ENCODE assay signal across 9 cellular contexts in genomic region chr12:48001426-48002178, GRCh38. TPM values are rescaled to one million over a fixed set of nuclear protein-coding genes. Genes with fewer than 3 reads are reported as not detected.
DNase-seq lines count a peak whose midpoint lies in the region; ATAC-seq and TF ChIP-seq lines count a peak whose summit lies in the region.
"Had no signal": no experiment of that assay in that cellular context is flagged by ENCODE, and none has a peak within 500 bp of the region (broad histone marks: within the 10 kb centered on the region; RNA-seq: fewer than 3 reads in every experiment).

No MANE protein-coding gene starts in this region.

- H3K36me3 Mint-ChIP-seq in T-cell (no peaks in the 10 kb centered on the region), nephron progenitor cell (ENCODE audit: low read depth) (peaks cover 40% of the 10 kb centered on the region)

- POLR2A ChIA-PET in HCT116 (lab: Charles Lee) (no interaction called here), T-cell (lab: Charles Lee) (interaction anchor here in 1 of 2 donors (0.6 kb wide), 1 partner anchor 1340 kb away, joined by 8 read pairs; no protein-coding TSS in a partner anchor)

- H3K4me3 Mint-ChIP-seq in T-cell: peak overlapping the region; percentile 69 to 85 (median 69)
- peak overlapping the region; percentile 93 for H3K4me3 Mint-ChIP-seq in nephron progenitor cell

- H3K9ac ChIP-seq in HCT116 (ENCODE audit: low read length) (peak overlapping the region; percentile 51), fibroblast of lung (ENCODE audit: insufficient read depth, low read length) (no peak overlapping the region)

- RAD21 ChIA-PET in HCT116 (lab: Charles Lee; ENCODE audit: low non-redundant PET in 1 of 2, low total read pairs in 2 of 2, uncharacterized antibody in 2 of 2, unreplicated experiment in 2 of 2): no interaction called here

- DNase-seq in AG20443 (ENCODE audit: low spot score) (peak; percentile 87), HCT116 (ENCODE audit: low read depth, low spot score) (peak; percentile 4), T-cell (no peak), fibroblast of lung (ENCODE audit: low read depth in 2 of 2) (peak; percentile 24 to 48), nephron progenitor cell (peak; percentile 85), NCI-H1694 treated with DMSO at 0.1 percent for 48 hours (lab: John Stamatoyannopoulos, UW) (no peak), HUDEP-2 (lab: John Stamatoyannopoulos, UW; ENCODE audit: unreplicated experiment in 76 of 76) (no peak), superior temporal gyrus (ENCODE audit: extremely low spot score) (no peak)

- H3K36me3 ChIP-seq in HCT116 (ENCODE audit: control insufficient read depth in 1 of 2, insufficient read depth in 2 of 2, low read length in 2 of 2) (no peaks in the 10 kb centered on the region), fibroblast of lung (ENCODE audit: control insufficient read depth, insufficient read depth, low read length) (no peaks in the 10 kb centered on the region)

- TF ChIP-seq RAD21 in HCT116 (IDR thresholded peaks at IDR 0.05; ENCODE audit: low read depth): no peak

- H3K27me3 ChIP-seq in HCT116 (ENCODE audit: insufficient read depth, low read length) (peaks cover 8% of the 10 kb centered on the region; the same call in 1 of the 2 replicates), fibroblast of lung (ENCODE audit: control insufficient read depth, insufficient read depth, low read length) (peaks cover 70% of the 10 kb centered on the region)

- no peak for TF ChIP-seq POLR2A in HCT116 (IDR thresholded peaks at IDR 0.05; ENCODE audit: borderline replicate concordance, extremely low read depth, insufficient read depth, insufficient read length)

- H3K9me3 ChIP-seq in HCT116 (ENCODE audit: control insufficient read depth in 1 of 2, insufficient read depth in 1 of 2, low read depth in 1 of 2, low read length in 2 of 2) (no peaks in the 10 kb centered on the region), fibroblast of lung (ENCODE audit: control insufficient read depth, insufficient read depth, low read depth, low read length) (no peaks in the 10 kb centered on the region)

- H3K4me1 ChIP-seq in HCT116 (ENCODE audit: control insufficient read depth in 1 of 2, insufficient read depth in 2 of 2, low read length in 2 of 2) (peaks cover 9 to 21% of the 10 kb centered on the region in 2 experiments), fibroblast of lung (ENCODE audit: control insufficient read depth, extremely low read depth, insufficient read depth, low read length) (peaks cover 6% of the 10 kb centered on the region)

- H3K27ac Mint-ChIP-seq in T-cell (no peak overlapping the region), nephron progenitor cell (peak overlapping the region; percentile 97)

- no peak overlapping the region for H3K27ac ChIP-seq in HCT116 (ENCODE audit: low read depth, low read length)
- no peak overlapping the region for H3K27ac ChIP-seq in fibroblast of lung (ENCODE audit: insufficient read depth, low read length)

- H4K20me1 ChIP-seq in HCT116 (ENCODE audit: insufficient read depth): no peaks in the 10 kb centered on the region
- no peaks in the 10 kb centered on the region for H4K20me1 ChIP-seq in fibroblast of lung (ENCODE audit: control insufficient read depth, extremely low read depth, insufficient read depth, low read length)

- BruUV-seq in HCT116 (replicated peaks; lab: Mats Ljungman, UMichigan): no TSS peak

- no peaks in the 10 kb centered on the region for H3K9me3 Mint-ChIP-seq in T-cell
- no peaks in the 10 kb centered on the region for H3K9me3 Mint-ChIP-seq in nephron progenitor cell

- H3K4me1 Mint-ChIP-seq in T-cell (peaks cover 31 to 41% (median 37%) of the 10 kb centered on the region in 3 donors), nephron progenitor cell (peaks cover 71% of the 10 kb centered on the region)

- TF ChIP-seq CTCF in HCT116 (IDR thresholded peaks at IDR 0.05 in 2 of 3, conservative IDR thresholded peaks at IDR 0.05 in 1 of 3; ENCODE audit: borderline replicate concordance in 1 of 3, insufficient read depth in 1 of 3, low read depth in 2 of 3, low read length in 2 of 3): no peak
- TF ChIP-seq CTCF in fibroblast of lung (conservative IDR thresholded peaks at IDR 0.05 in 1 of 2, IDR thresholded peaks at IDR 0.05 in 1 of 2; ENCODE audit: low read depth in 1 of 2, low read length in 2 of 2): no peak
- TF ChIP-seq CTCF in nephron progenitor cell (IDR thresholded peaks at IDR 0.05): no peak

- CTCF ChIA-PET in HCT116 (lab: Charles Lee): no interaction called here
- CTCF ChIA-PET in T-cell (lab: Charles Lee): no interaction called here

- H3K4me3 ChIP-seq in HCT116 (replicated peaks in 1 of 2; ENCODE audit: low read depth in 1 of 2, low read length in 2 of 2) (peak overlapping the region; percentile 64 to 70), fibroblast of lung (replicated peaks in 1 of 4; ENCODE audit: control extremely low read depth in 1 of 4, insufficient read depth in 1 of 4, low read depth in 3 of 4, low read length in 4 of 4) (peak overlapping the region; percentile 48 to 63 (median 56))

- H3K9me2 ChIP-seq in HCT116 (ENCODE audit: insufficient read depth): no peaks in the 10 kb centered on the region

- ATAC-seq in HCT116 (peak; percentile 96), T-cell (replicated peaks in 1 of 4) (peak; percentile 8 to 47 (median 25))

- peak overlapping the region; percentile 95 for H2AFZ ChIP-seq in HCT116 (ENCODE audit: low read depth, low read length, poor library complexity, severe bottlenecking)
- peak overlapping the region; percentile 76 for H2AFZ ChIP-seq in fibroblast of lung (ENCODE audit: low read length)

- H3K27me3 Mint-ChIP-seq in T-cell (peaks cover 79 to 88% of the 10 kb centered on the region in 2 donors), nephron progenitor cell (ENCODE audit: low read depth, poor library complexity) (peaks cover 19% of the 10 kb centered on the region)

- H3K79me2 ChIP-seq in HCT116 (ENCODE audit: insufficient read depth, low read length): no peaks in the 10 kb centered on the region
- H3K79me2 ChIP-seq in fibroblast of lung (ENCODE audit: control insufficient read depth, insufficient read depth, low read length): no peaks in the 10 kb centered on the region

- intact Hi-C loops in HCT116 (cut with micrococcal nuclease): no loop called here

- H3K4me2 ChIP-seq in HCT116 (ENCODE audit: low read length): peak overlapping the region; percentile 96
- peak overlapping the region; percentile 95 for H3K4me2 ChIP-seq in fibroblast of lung (ENCODE audit: extremely low read depth, insufficient read depth, low read length)

TF ChIP-seq in HCT116, 20 proteins besides CTCF, POLR2A, EP300 and RAD21:
- TF ChIP-seq POLR2AphosphoS5 (IDR thresholded peaks at IDR 0.05; ENCODE audit: low read depth, low read length) (peak; percentile 71), YY1 (IDR thresholded peaks at IDR 0.05; ENCODE audit: extremely low read depth, insufficient replicate concordance, low read depth, low read length) (no peak)

RNA-seq across cellular contexts. Expression of gene COL2A1, which starts 2.7 kb away (rescaled TPM):
- 0.22 TPM for total RNA-seq in HCT116 (2021; ENCODE audit: unreplicated experiment)
- not detected in 2 replicates for polyA plus RNA-seq in HCT116 (2012)
- not detected for total RNA-seq in T-cell
- total RNA-seq in fibroblast of lung: not detected in 2 replicates
- not detected in 2 replicates for polyA plus RNA-seq in fibroblast of lung
- not detected in 2 replicates for polyA plus RNA-seq in fibroblast of lung (2012)
- polyA minus RNA-seq in fibroblast of lung (ENCODE audit: low replicate concordance): not detected in 2 replicates
- polyA plus RNA-seq: liver had no signal

RNA-seq across cellular contexts. Expression of gene TMEM106C, which starts 38.2 kb away (rescaled TPM):
- 94.7 TPM for total RNA-seq in HCT116 (2021; ENCODE audit: unreplicated experiment)
- polyA plus RNA-seq in HCT116 (2012): 150 and 158 TPM in 2 replicates
- total RNA-seq in T-cell: 10 to 100 TPM; 25.8 to 36.5 (median 31.3) TPM
- total RNA-seq in fibroblast of lung: 56.5 and 91.7 TPM in 2 replicates
- 85.0 and 166 TPM in 2 replicates for polyA plus RNA-seq in fibroblast of lung
- 42.0 and 83.4 TPM in 2 replicates for polyA plus RNA-seq in fibroblast of lung (2012)
- 100 and 143 TPM in 2 replicates for polyA minus RNA-seq in fibroblast of lung (ENCODE audit: low replicate concordance)

Comparison
In these comparisons a context has a peak if more than half of its experiments do, and no peak if none do; other contexts are left out.
1. DNase-seq: peak in AG20443 (single experiment), HCT116 (single experiment), fibroblast of lung (2 of 2) and nephron progenitor cell (single experiment); none in T-cell (0 of 34), NCI-H1694 treated with DMSO at 0.1 percent for 48 hours (single experiment), HUDEP-2 (0 of 76) and superior temporal gyrus (single experiment).